ENCODE assay signal across 9 cellular contexts in the genomic region with DNA sequence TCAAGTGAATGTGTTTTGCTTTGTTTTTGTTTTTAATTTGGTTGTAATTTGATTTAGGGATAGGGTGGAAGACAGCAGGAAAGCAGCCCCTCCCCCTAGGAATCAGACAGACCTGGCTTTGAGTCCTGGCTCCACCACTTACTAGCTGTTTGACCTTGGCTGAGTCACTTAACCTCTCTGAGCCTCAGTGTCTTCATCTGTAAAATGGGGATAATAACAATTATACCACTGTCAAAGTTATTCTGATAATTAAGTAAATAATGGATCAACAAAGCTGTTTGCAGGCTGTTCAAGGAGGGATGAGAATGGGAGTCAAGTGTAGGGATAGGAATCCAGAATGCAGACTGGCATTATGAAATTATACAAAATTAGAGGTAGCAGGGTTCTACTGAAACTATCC. TPM values are rescaled to one million over a fixed set of nuclear protein-coding genes. Genes with fewer than 3 reads are reported as not detected.
DNase-seq lines count a peak whose midpoint lies in the region; ATAC-seq, FAIRE-seq and TF ChIP-seq lines count a peak whose summit lies in the region.
"Had no signal": no experiment of that assay in that cellular context is flagged by ENCODE, and none has a peak within 500 bp of the region (broad histone marks: within the 10 kb centered on the region; RNA-seq: fewer than 3 reads in every experiment).

No MANE protein-coding gene starts in this region.

- H2AFZ ChIP-seq in OCI-LY7 (ENCODE audit: low read length), result no peak overlapping the region; the same call in 1 of the 2 replicates

- peaks cover 18% of the 10 kb centered on the region for H3K36me3 ChIP-seq in CD4-positive, CD25-positive, alpha-beta regulatory T cell (ENCODE audit: control insufficient read depth, insufficient read depth, low read length)
- peaks cover 8% of the 10 kb centered on the region; the same call in 1 of the 2 replicates for H3K36me3 ChIP-seq in OCI-LY7 (ENCODE audit: insufficient read depth, low read length)
- no peaks in the 10 kb centered on the region for H3K36me3 ChIP-seq in ovary

- intact Hi-C loops in OCI-LY7 (cut with micrococcal nuclease; ENCODE audit: unreplicated experiment), result no loop called here
- intact Hi-C loops in ovary (cut with DNase I), result no loop called here

- H3K27me3 ChIP-seq in CD4-positive, CD25-positive, alpha-beta regulatory T cell (ENCODE audit: control insufficient read depth, insufficient read depth, low read length), result no peaks in the 10 kb centered on the region
- no peaks in the 10 kb centered on the region for H3K27me3 ChIP-seq in ovary

- no peaks in the 10 kb centered on the region for H4K20me1 ChIP-seq in OCI-LY7 (ENCODE audit: insufficient read depth, low read length)

- peak overlapping the region; percentile 68 to 97 (median 94) for H3K4me3 Mint-ChIP-seq in CD4-positive, CD25-positive, alpha-beta regulatory T cell
- H3K4me3 Mint-ChIP-seq in endothelial cell (ENCODE audit: unreplicated experiment), result peak overlapping the region; percentile 96

- H3K4me1 ChIP-seq in CD4-positive, CD25-positive, alpha-beta regulatory T cell (ENCODE audit: control insufficient read depth, insufficient read depth, low read length, poor library complexity, severe bottlenecking), result peaks cover 19% of the 10 kb centered on the region
- H3K4me1 ChIP-seq in OCI-LY7 (ENCODE audit: insufficient read depth, low read length, poor library complexity, severe bottlenecking) (peaks cover 19% of the 10 kb centered on the region), ovary (ENCODE audit: insufficient read depth) (peaks cover 2% of the 10 kb centered on the region)

- no peaks in the 10 kb centered on the region for H3K9me2 ChIP-seq in OCI-LY7 (ENCODE audit: insufficient read depth, low read length)

- peaks cover 0 to 30% (median 21%) of the 10 kb centered on the region in 4 donors for H3K4me1 Mint-ChIP-seq in CD4-positive, CD25-positive, alpha-beta regulatory T cell
- peaks cover 7% of the 10 kb centered on the region for H3K4me1 Mint-ChIP-seq in endothelial cell (ENCODE audit: unreplicated experiment)

- CTCF ChIA-PET in OCI-LY7 (lab: Charles Lee; ENCODE audit: unreplicated experiment) (interaction anchor here (1.3 kb wide), 1 partner anchor 33 kb away, joined by 4 read pairs; no protein-coding TSS in a partner anchor), HEK293T (lab: Yijun Ruan, JAX) (no interaction called here)

- H3K27me3 Mint-ChIP-seq in CD4-positive, CD25-positive, alpha-beta regulatory T cell, result peaks cover 8% of the 10 kb centered on the region
- H3K27me3 Mint-ChIP-seq in endothelial cell (ENCODE audit: unreplicated experiment), result peaks cover 20% of the 10 kb centered on the region

- FAIRE-seq in H54 (lab: Jason Lieb, UNC), result no peak

- no peak for ATAC-seq in CD4-positive, CD25-positive, alpha-beta regulatory T cell (ENCODE audit: low read depth in 2 of 2)

- no peak for TF ChIP-seq CTCF in OCI-LY7 (conservative IDR thresholded peaks at IDR 0.05; ENCODE audit: low read length)
- TF ChIP-seq CTCF in endothelial cell (IDR thresholded peaks at IDR 0.05; ENCODE audit: unreplicated experiment), result no peak
- no peak for TF ChIP-seq CTCF in ovary (IDR thresholded peaks at IDR 0.05)
- no peak for TF ChIP-seq CTCF in GM20000 (IDR thresholded peaks at IDR 0.05; ENCODE audit: extremely low read depth, missing control alignments)

- peak overlapping the region; percentile 96 for H3K27ac ChIP-seq in CD4-positive, CD25-positive, alpha-beta regulatory T cell (ENCODE audit: insufficient read depth, low read length, poor library complexity, severe bottlenecking)
- peak overlapping the region; percentile 78 for H3K27ac ChIP-seq in OCI-LY7 (ENCODE audit: low read depth, low read length, poor library complexity, severe bottlenecking)
- peak overlapping the region; percentile 56 to 98 for H3K27ac ChIP-seq in ovary

- H3K79me2 ChIP-seq in OCI-LY7 (ENCODE audit: insufficient read depth, low read depth, low read length), result no peaks in the 10 kb centered on the region; the same call in 1 of the 2 replicates

- H3K9me3 ChIP-seq in CD4-positive, CD25-positive, alpha-beta regulatory T cell (ENCODE audit: control insufficient read depth in 2 of 2, low read length in 2 of 2), result no peaks in the 10 kb centered on the region
- H3K9me3 ChIP-seq in OCI-LY7 (ENCODE audit: low read length) (no peaks in the 10 kb centered on the region), ovary (no peaks in the 10 kb centered on the region)

- TF ChIP-seq EP300 in ovary (IDR thresholded peaks at IDR 0.05), result no peak

- TF ChIP-seq POLR2A in ovary (IDR thresholded peaks at IDR 0.05) (no peak), H54 (IDR thresholded peaks at IDR 0.05; ENCODE audit: low read depth, low read length) (no peak)

- peak overlapping the region; percentile 93 for H3K4me3 ChIP-seq in CD4-positive, CD25-positive, alpha-beta regulatory T cell (ENCODE audit: low read depth, low read length)
- H3K4me3 ChIP-seq in OCI-LY7 (ENCODE audit: low read depth, low read length, poor library complexity, severe bottlenecking), result peak overlapping the region; percentile 76
- no peak overlapping the region for H3K4me3 ChIP-seq in ovary

- peaks cover 12% of the 10 kb centered on the region for H3K36me3 Mint-ChIP-seq in CD4-positive, CD25-positive, alpha-beta regulatory T cell
- peaks cover 19% of the 10 kb centered on the region for H3K36me3 Mint-ChIP-seq in endothelial cell (ENCODE audit: low read depth, unreplicated experiment)

- POLR2A ChIA-PET in OCI-LY7 (lab: Charles Lee) (no interaction called here), HEK293T (lab: Yijun Ruan, JAX) (interaction anchor here (1.1 kb wide), 1 partner anchor 11 kb away, joined by 6 read pairs; no protein-coding TSS in a partner anchor)

- peak overlapping the region; percentile 89 to 100 (median 98) for H3K27ac Mint-ChIP-seq in CD4-positive, CD25-positive, alpha-beta regulatory T cell
- H3K27ac Mint-ChIP-seq in endothelial cell (ENCODE audit: unreplicated experiment), result peak overlapping the region; percentile 100

- DNase-seq in CD4-positive, CD25-positive, alpha-beta regulatory T cell, result no peak
- DNase-seq in OCI-LY7 (ENCODE audit: low spot score) (no peak), endothelial cell (ENCODE audit: low spot score) (no peak), ovary (no peak), GM20000 (ENCODE audit: low spot score) (no peak), H54 (ENCODE audit: insufficient read length, low spot score) (no peak), EL (no peak), HEK293T (ENCODE audit: extremely low spot score) (no peak)
- DNase-seq: NCI-H446 had no signal

- BruUV-seq in OCI-LY7 (replicated peaks; lab: Mats Ljungman, UMichigan), result no TSS peak

- no peaks in the 10 kb centered on the region for H3K9me3 Mint-ChIP-seq in CD4-positive, CD25-positive, alpha-beta regulatory T cell
- H3K9me3 Mint-ChIP-seq in endothelial cell (ENCODE audit: unreplicated experiment), result no peaks in the 10 kb centered on the region

- peak overlapping the region; percentile 93 for H3K4me2 ChIP-seq in OCI-LY7 (ENCODE audit: low read length)

TF ChIP-seq in HEK293T, 16 proteins besides CTCF, POLR2A, EP300 and RAD21 (continues in another document):
- TF ChIP-seq SUZ12 (IDR thresholded peaks at IDR 0.05), result no peak
- no peak for TF ChIP-seq SP1 (IDR thresholded peaks at IDR 0.05)
- TF ChIP-seq LEF1 (IDR thresholded peaks at IDR 0.05; ENCODE audit: borderline replicate concordance), result no peak
- TF ChIP-seq L3MBTL2 (conservative IDR thresholded peaks at IDR 0.05), result no peak
- no peak for TF ChIP-seq FOXA1 (IDR thresholded peaks at IDR 0.05)
- no peak for TF ChIP-seq CTBP1 (IDR thresholded peaks at IDR 0.05; ENCODE audit: borderline replicate concordance)
- no peak for TF ChIP-seq TARDBP (IDR thresholded peaks at IDR 0.05)
- TF ChIP-seq FOXK2 (IDR thresholded peaks at IDR 0.05), result no peak
- TF ChIP-seq ELF4 (IDR thresholded peaks at IDR 0.05), result no peak
- no peak for TF ChIP-seq ARNT (IDR thresholded peaks at IDR 0.05)
- no peak for TF ChIP-seq BHLHE40 (IDR thresholded peaks at IDR 0.05; ENCODE audit: borderline replicate concordance)
- no peak for TF ChIP-seq HDGF (IDR thresholded peaks at IDR 0.05; ENCODE audit: borderline replicate concordance)
- TF ChIP-seq NFRKB (IDR thresholded peaks at IDR 0.05), result no peak
- no peak for TF ChIP-seq ZNF384 (IDR thresholded peaks at IDR 0.05)
- TF ChIP-seq FOXM1 (IDR thresholded peaks at IDR 0.05; ENCODE audit: borderline replicate concordance), result no peak

RNA-seq across cellular contexts. Expression of a gene that starts 1.2 kb away (rescaled TPM):
- 46.3 TPM for total RNA-seq in CD4-positive, CD25-positive, alpha-beta regulatory T cell
- polyA plus RNA-seq in CD4-positive, CD25-positive, alpha-beta regulatory T cell, result 100 to 1,000 TPM in 2 of 4 donors, 10 to 100 TPM in 2; 86.1 to 103 (median 98.4) TPM
- total RNA-seq in OCI-LY7 (2014; rRNA removed; shearing (Covaris generic)), result 48.2 and 77.7 TPM in 2 replicates
- total RNA-seq in OCI-LY7 (2022) (61.2 and 62.4 TPM in 2 replicates), endothelial cell (ENCODE audit: unreplicated experiment) (36.5 TPM), ovary (10 to 100 TPM; 11.1 to 28.4 (median 20.8) TPM)
- 10 to 100 TPM; 30.5 to 44.4 TPM for polyA plus RNA-seq in ovary

RNA-seq across cellular contexts. Expression of a gene that starts 5.6 kb away (rescaled TPM):
- total RNA-seq in CD4-positive, CD25-positive, alpha-beta regulatory T cell, result not detected
- not detected for polyA plus RNA-seq in CD4-positive, CD25-positive, alpha-beta regulatory T cell
- not detected in 2 replicates for total RNA-seq in OCI-LY7 (2014; rRNA removed; shearing (Covaris generic))
- total RNA-seq in OCI-LY7 (2022) (not detected in 2 replicates), endothelial cell (ENCODE audit: unreplicated experiment) (not detected), ovary (not detected)
- not detected for polyA plus RNA-seq in ovary

RNA-seq across cellular contexts. Expression of a gene that starts 8.2 kb away (rescaled TPM):
- total RNA-seq in CD4-positive, CD25-positive, alpha-beta regulatory T cell, result 48.5 TPM
- 100 to 1,000 TPM in 3 of 4 donors, 10 to 100 TPM in 1; 69.2 to 116 (median 102) TPM for polyA plus RNA-seq in CD4-positive, CD25-positive, alpha-beta regulatory T cell
- total RNA-seq in OCI-LY7 (2014; rRNA removed; shearing (Covaris generic)), result 50.7 and 64.1 TPM in 2 replicates
- 58.6 and 61.8 TPM in 2 replicates for total RNA-seq in OCI-LY7 (2022)
- total RNA-seq in endothelial cell (ENCODE audit: unreplicated experiment), result 105 TPM
- 10 to 100 TPM; 64.0 to 99.7 (median 71.0) TPM for total RNA-seq in ovary
- polyA plus RNA-seq in ovary, result 100 to 1,000 TPM; 110 to 118 TPM

RNA-seq across cellular contexts. Expression of a gene that starts 24.2 kb away (rescaled TPM):
- total RNA-seq in CD4-positive, CD25-positive, alpha-beta regulatory T cell, result not detected
- polyA plus RNA-seq in CD4-positive, CD25-positive, alpha-beta regulatory T cell, result under 1 TPM in 1 of 4 donors, not detected in 3; 0.32 TPM
- total RNA-seq in OCI-LY7 (2014; rRNA removed; shearing (Covaris generic)), result not detected in 2 replicates
- not detected in 2 replicates for total RNA-seq in OCI-LY7 (2022)
- not detected for total RNA-seq in endothelial cell (ENCODE audit: unreplicated experiment)
- not detected for total RNA-seq in ovary
- polyA plus RNA-seq in ovary, result not detected

RNA-seq across cellular contexts. Expression of a gene that starts 30.6 kb away (rescaled TPM):
- 1.5 TPM for total RNA-seq in CD4-positive, CD25-positive, alpha-beta regulatory T cell
- polyA plus RNA-seq in CD4-positive, CD25-positive, alpha-beta regulatory T cell, result 1 to 10 TPM; 2.8 to 9.4 (median 6.3) TPM
- total RNA-seq in OCI-LY7 (2014; rRNA removed; shearing (Covaris generic)), result 15.3 and 21.1 TPM in 2 replicates
- 9.9 and 10.8 TPM in 2 replicates for total RNA-seq in OCI-LY7 (2022)
- 5.8 TPM for total RNA-seq in endothelial cell (ENCODE audit: unreplicated experiment)
- 10 to 100 TPM in 3 of 7 donors, 1 to 10 TPM in 4; 7.2 to 21.0 (median 9.5) TPM for total RNA-seq in ovary
- polyA plus RNA-seq in ovary, result 10 to 100 TPM in 1 of 2 donors, 1 to 10 TPM in 1; 9.6 to 20.9 TPM
